In the genomic region with DNA sequence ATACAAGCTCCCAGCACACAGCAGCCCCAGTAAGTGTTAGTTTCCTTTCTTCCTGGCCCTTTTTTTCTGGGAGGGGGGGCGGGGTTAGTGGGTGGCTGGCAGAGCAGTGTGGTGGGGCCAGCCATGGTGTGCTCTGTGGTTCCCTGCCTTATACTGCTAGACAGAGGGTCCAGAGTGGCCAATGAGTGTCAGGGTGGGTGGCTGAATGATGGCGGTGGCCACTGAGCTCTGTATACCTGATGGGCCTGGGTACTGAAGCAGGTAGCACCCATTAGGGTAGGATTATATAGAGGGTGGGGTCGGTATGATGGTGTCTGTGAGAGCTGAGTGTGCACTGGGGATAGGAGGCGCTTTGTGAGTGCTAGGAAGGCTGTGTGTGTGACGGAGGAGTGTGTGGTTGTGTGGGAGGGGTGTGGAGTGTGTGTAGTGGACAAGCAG, we compare ENCODE assay signal across 8 cellular contexts. TPM values are rescaled to one million over a fixed set of nuclear protein-coding genes. Genes with fewer than 3 reads are reported as not detected.
A peak's percentile ranks its signal among the peaks of the same experiment; 100 is the strongest.
DNase-seq lines count a peak whose midpoint lies in the region; ATAC-seq and TF ChIP-seq lines count a peak whose summit lies in the region.

No MANE protein-coding gene starts in this region.

- H3K9me3 ChIP-seq in neural progenitor cell (ENCODE audit: low read depth), result no peaks in the 10 kb centered on the region

- H3K27ac ChIP-seq in dorsolateral prefrontal cortex (peak overlapping the region; percentile 95 to 100 (median 99)), neural progenitor cell (no peak overlapping the region)

- H3K27ac Mint-ChIP-seq in HFFc6 (peak overlapping the region; percentile 91), neural progenitor cell (no peak overlapping the region)

- peaks cover 47% of the 10 kb centered on the region for H3K4me1 ChIP-seq in neural progenitor cell

- no peak overlapping the region for H2AFZ ChIP-seq in neural progenitor cell (replicated peaks)

- H3K36me3 Mint-ChIP-seq in HFFc6 (ENCODE audit: low read depth) (peaks cover 6% of the 10 kb centered on the region; the same call in 1 of the 2 replicates), neural progenitor cell (peaks cover 5% of the 10 kb centered on the region)

- H3K27me3 ChIP-seq in dorsolateral prefrontal cortex (no peaks in the 10 kb centered on the region), neural progenitor cell (no peaks in the 10 kb centered on the region)

- H3K27me3 Mint-ChIP-seq in HFFc6 (ENCODE audit: insufficient read depth) (peaks cover 5% of the 10 kb centered on the region), neural progenitor cell (ENCODE audit: insufficient read depth, low read depth) (peaks cover 16% of the 10 kb centered on the region)

- peaks cover 35% of the 10 kb centered on the region for H3K79me2 ChIP-seq in neural progenitor cell (ENCODE audit: low read depth)

- H3K4me3 Mint-ChIP-seq in HFFc6, result no peak overlapping the region
- peak overlapping the region; percentile 81 for H3K4me3 Mint-ChIP-seq in neural progenitor cell

- H3K9ac ChIP-seq in neural progenitor cell, result no peak overlapping the region

- peaks cover 56% of the 10 kb centered on the region for H3F3A ChIP-seq in neural progenitor cell (ENCODE audit: low read depth)

- intact Hi-C loops in dorsolateral prefrontal cortex (cut with DNase I), result loop anchor here (1.0 kb wide), 2 partner anchors 15 to 29 kb away; no protein-coding TSS in a partner anchor

- peak overlapping the region; percentile 37 for H3K4me3 ChIP-seq in AG09309 (ENCODE audit: control insufficient read depth, low read depth, low read length)
- peak overlapping the region in 53 of 59 donors; percentile 40 to 90 (median 64) for H3K4me3 ChIP-seq in dorsolateral prefrontal cortex
- peak overlapping the region; percentile 50 for H3K4me3 ChIP-seq in neural progenitor cell

- H3K4me2 ChIP-seq in neural progenitor cell, result peak overlapping the region; percentile 87

- TF ChIP-seq CTCF in AG09309 (IDR thresholded peaks at IDR 0.05; ENCODE audit: control insufficient read depth, insufficient read depth, low read depth, low read length, missing control alignments), result no peak
- TF ChIP-seq CTCF in HFFc6 (IDR thresholded peaks at IDR 0.05), result no peak
- TF ChIP-seq CTCF in dorsolateral prefrontal cortex (IDR thresholded peaks at IDR 0.05 in 54 of 56, conservative IDR thresholded peaks at IDR 0.05 in 2 of 56; ENCODE audit: low read depth in 1 of 56, partially characterized antibody in 56 of 56), result no peak
- no peak for TF ChIP-seq CTCF in neural progenitor cell (IDR thresholded peaks at IDR 0.05)

- H3K36me3 ChIP-seq in neural progenitor cell, result no peaks in the 10 kb centered on the region

- H4K20me1 ChIP-seq in neural progenitor cell (ENCODE audit: low read depth), result peaks cover 37% of the 10 kb centered on the region

- no peak for ATAC-seq in GM19455 (IDR thresholded peaks at IDR 0.05; ENCODE audit: unreplicated experiment)

- H3K9me3 Mint-ChIP-seq in HFFc6 (no peaks in the 10 kb centered on the region), neural progenitor cell (no peaks in the 10 kb centered on the region)

- DNase-seq in AG09309 (ENCODE audit: low read depth) (no peak), HFFc6 (no peak), dorsolateral prefrontal cortex (no peak), neural progenitor cell (ENCODE audit: low spot score) (no peak), GM19240 (ENCODE audit: insufficient read length, low spot score) (no peak), NCI-H2107 treated with DMSO at 0.1 percent for 48 hours (lab: John Stamatoyannopoulos, UW; ENCODE audit: unreplicated experiment) (no peak), NK-92 (lab: John Stamatoyannopoulos, UW; ENCODE audit: unreplicated experiment) (no peak)

- H3K4me1 Mint-ChIP-seq in HFFc6 (ENCODE audit: low read depth), result peaks cover 40% of the 10 kb centered on the region
- peaks cover 47% of the 10 kb centered on the region for H3K4me1 Mint-ChIP-seq in neural progenitor cell

RNA-seq across cellular contexts. Expression of a gene that starts 13.8 kb away (rescaled TPM):
- 10 to 100 TPM; 67.6 to 75.4 (median 73.7) TPM for total RNA-seq in HFFc6 (2021; fragmentation: NEBNext Ultra II Directional; extraction: Animal tissue kit (Norgen Biotek cat#: 25700))
- 100 to 1,000 TPM in 70 of 120 experiments, 10 to 100 TPM in 50; 76.5 to 169 (median 103) TPM for total RNA-seq in dorsolateral prefrontal cortex
- 5.2 and 28.1 TPM in 2 replicates for total RNA-seq in neural progenitor cell (ENCODE audit: low replicate concordance)

RNA-seq across cellular contexts. Expression of a gene that starts 19.1 kb away (rescaled TPM):
- 1 to 10 TPM in 1 of 6 experiments, under 1 TPM in 5; 0.67 to 2.0 (median 0.86) TPM for total RNA-seq in HFFc6 (2021; fragmentation: NEBNext Ultra II Directional; extraction: Animal tissue kit (Norgen Biotek cat#: 25700))
- total RNA-seq in dorsolateral prefrontal cortex (1 to 10 TPM in 112 of 120 experiments, under 1 TPM in 8; 0.46 to 5.4 (median 2.1) TPM), neural progenitor cell (ENCODE audit: low replicate concordance) (1.0 TPM in 2 replicates)

RNA-seq across cellular contexts. Expression of a gene that starts 19.6 kb away (rescaled TPM):
- total RNA-seq in HFFc6 (2021; fragmentation: NEBNext Ultra II Directional; extraction: Animal tissue kit (Norgen Biotek cat#: 25700)), result 10 to 100 TPM; 32.3 to 43.5 (median 40.7) TPM
- 10 to 100 TPM; 16.2 to 58.0 (median 31.5) TPM for total RNA-seq in dorsolateral prefrontal cortex
- total RNA-seq in neural progenitor cell (ENCODE audit: low replicate concordance), result 63.2 and 106 TPM in 2 replicates

RNA-seq across cellular contexts. Expression of a gene that starts 27.9 kb away (rescaled TPM):
- total RNA-seq in HFFc6 (2021; fragmentation: NEBNext Ultra II Directional; extraction: Animal tissue kit (Norgen Biotek cat#: 25700)), result 10 to 100 TPM; 74.7 to 87.8 (median 78.8) TPM
- total RNA-seq in dorsolateral prefrontal cortex, result 100 to 1,000 TPM in 3 of 120 experiments, 10 to 100 TPM in 117; 22.2 to 145 (median 47.8) TPM
- 43.1 and 94.8 TPM in 2 replicates for total RNA-seq in neural progenitor cell (ENCODE audit: low replicate concordance)

RNA-seq across cellular contexts. Expression of a gene that starts 30.3 kb away (rescaled TPM):
- under 1 TPM; 0.12 to 0.47 (median 0.34) TPM for total RNA-seq in HFFc6 (2021; fragmentation: NEBNext Ultra II Directional; extraction: Animal tissue kit (Norgen Biotek cat#: 25700))
- total RNA-seq in dorsolateral prefrontal cortex, result 100 to 1,000 TPM in 4 of 120 experiments, 10 to 100 TPM in 116; 30.7 to 105 (median 68.9) TPM
- total RNA-seq in neural progenitor cell (ENCODE audit: low replicate concordance), result 0.37 and 6.6 TPM in 2 replicates
